6 cellular contexts compared by ENCODE assay signal in genomic region chr3:52198643-52199608, GRCh38.
DNase-seq lines count a peak whose midpoint lies in the region; ATAC-seq and TF ChIP-seq lines count a peak whose summit lies in the region.

No MANE protein-coding gene starts in this region.

- H3K9ac ChIP-seq in adipocyte (ENCODE audit: low read length): peak overlapping the region; percentile 95
- peak overlapping the region; percentile 93 for H3K9ac ChIP-seq in mucosa of stomach (ENCODE audit: low read length)

- peaks cover 32% of the 10 kb centered on the region for H3K36me3 ChIP-seq in adipocyte (ENCODE audit: control insufficient read depth, insufficient read depth, low read length, severe bottlenecking)
- peaks cover 13% of the 10 kb centered on the region for H3K36me3 ChIP-seq in mucosa of stomach (ENCODE audit: control insufficient read depth, insufficient read depth, low read length)

- DNase-seq in GM12865 (ENCODE audit: low read depth): no peak
- no peak for DNase-seq in adipocyte (ENCODE audit: low read depth)

- H3K4me1 ChIP-seq in adipocyte (ENCODE audit: control insufficient read depth, insufficient read depth, low read length): peaks cover 74% of the 10 kb centered on the region
- peaks cover 64% of the 10 kb centered on the region for H3K4me1 ChIP-seq in mucosa of stomach (ENCODE audit: control insufficient read depth, insufficient read depth, low read length)

- no peak for ATAC-seq in HG02642 (IDR thresholded peaks at IDR 0.05; ENCODE audit: poor library complexity, unreplicated experiment)
- ATAC-seq in GM18909 (IDR thresholded peaks at IDR 0.05; ENCODE audit: poor library complexity, unreplicated experiment): no peak
- no peak for ATAC-seq in GM21381 (IDR thresholded peaks at IDR 0.05; ENCODE audit: unreplicated experiment)

- H3K9me3 ChIP-seq in adipocyte (ENCODE audit: control insufficient read depth, low read length) (no peaks in the 10 kb centered on the region), mucosa of stomach (ENCODE audit: control insufficient read depth, low read length) (no peaks in the 10 kb centered on the region)

- no peak for TF ChIP-seq CTCF in GM12865 (IDR thresholded peaks at IDR 0.05; ENCODE audit: insufficient read depth, low read depth, low read length, missing control alignments)

- H3K27me3 ChIP-seq in adipocyte (replicated peaks; ENCODE audit: control insufficient read depth, insufficient read depth, low read length) (no peaks in the 10 kb centered on the region), mucosa of stomach (ENCODE audit: control insufficient read depth, insufficient read depth, low read length) (no peaks in the 10 kb centered on the region)

- H3K4me3 ChIP-seq in GM12865 (ENCODE audit: low read depth, low read length) (peak overlapping the region; percentile 82), adipocyte (ENCODE audit: low read length) (peak overlapping the region; percentile 91), mucosa of stomach (ENCODE audit: low read length) (peak overlapping the region; percentile 85)
